In the genomic region with DNA sequence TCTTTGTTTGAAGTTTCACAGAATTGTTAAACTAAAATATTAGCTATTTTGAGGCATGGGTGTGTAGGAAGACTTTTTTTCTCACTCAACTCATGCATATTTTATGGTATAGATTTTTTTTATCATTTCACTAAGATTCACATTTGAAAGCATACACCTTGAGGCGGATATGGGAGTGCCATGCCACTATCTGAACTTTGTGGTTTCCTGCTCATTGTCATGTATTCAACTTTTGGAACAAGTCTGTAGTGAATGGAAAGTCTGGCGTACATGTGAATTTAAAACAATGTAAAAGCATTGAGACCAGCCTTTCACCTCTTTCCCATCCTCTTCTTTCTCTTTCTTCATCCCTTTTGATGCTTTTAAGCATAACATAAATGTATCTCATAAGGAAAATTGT, we compare ENCODE assay signal across 29 cellular contexts.
"Had no signal": no experiment of that assay in that cellular context is flagged by ENCODE, and none has a peak within 500 bp of the region (broad histone marks: within the 10 kb centered on the region; RNA-seq: fewer than 3 reads in every experiment).

No MANE protein-coding gene starts in this region.

- H3K36me3 ChIP-seq: adrenal gland, cardiac muscle cell, colonic mucosa, gastrocnemius medialis, heart left ventricle had no signal

- H3K27me3 ChIP-seq: adrenal gland, body of pancreas, cardiac muscle cell, colonic mucosa, gastrocnemius medialis, heart left ventricle had no signal

- H3K27ac ChIP-seq: adrenal gland, body of pancreas, cardiac muscle cell, colonic mucosa, gastrocnemius medialis, heart left ventricle had no signal

- H3K9me3 ChIP-seq: adrenal gland, body of pancreas, colonic mucosa, gastrocnemius medialis had no signal

- H3K4me3 ChIP-seq: adrenal gland, body of pancreas, cardiac muscle cell, colonic mucosa, gastrocnemius medialis, heart left ventricle had no signal

- DNase-seq: activated CD4-positive, alpha-beta memory T cell treated with anti-CD3 and anti-CD28 coated beads for 36 hours; activated CD4-positive, alpha-beta T cell treated with anti-CD3 and anti-CD28 coated beads for 36 hours; activated CD4-positive, alpha-beta T cell treated with anti-CD3 and anti-CD28 coated beads, Interleukin-2, amount 10 ng/mL, durations not matched to agents 24 days and 14 days; activated CD4-positive, CD25-positive, alpha-beta regulatory T cell; activated CD4-positive, CD25-positive, alpha-beta regulatory T cell treated with anti-CD3 and anti-CD28 coated beads, Interleukin-2, amount 50 U/mL, for 72 hours; activated CD8-positive, alpha-beta memory T cell treated with anti-CD3 and anti-CD28 coated beads, Interleukin-2, amount 10 ng/mL, durations not matched to agents 7 days and 5 days; activated CD8-positive, alpha-beta memory T cell treated with anti-CD3 and anti-CD28 coated beads, Interleukin-2, amount 50 U/mL, for 4 hours; activated CD8-positive, alpha-beta T cell treated with anti-CD3 and anti-CD28 coated beads, Interleukin-2, amount 10 ng/mL, durations not matched to agents 7 days and 5 days; activated effector memory CD4-positive, alpha-beta T cell treated with anti-CD3 and anti-CD28 coated beads, Interleukin-2, amount 50 U/mL, for 16 hours; activated naive CD4-positive, alpha-beta T cell treated with anti-CD3 and anti-CD28 coated beads for 36 hours; activated naive CD8-positive, alpha-beta T cell treated with anti-CD3 and anti-CD28 coated beads for 36 hours; activated naive CD8-positive, alpha-beta T cell treated with anti-CD3 and anti-CD28 coated beads, Interleukin-2, amount 50 U/mL, for 24 hours; activated T-cell treated with anti-CD3 and anti-CD28 coated beads, Interleukin-2, amount 50 U/mL, for 1 hour; activated T-cell treated with anti-CD3 and anti-CD28 coated beads, Interleukin-2, amount 50 U/mL, for 48 hours; adrenal gland; amygdala; aorta; body of pancreas; central memory CD4-positive, alpha-beta T cell; cerebellar nuclear complex; colonic mucosa; effector CD8-positive, alpha-beta T cell; foreskin fibroblast; gastrocnemius medialis; glutamatergic neuron; heart left ventricle; T-helper 17 cell had no signal

- ATAC-seq: activated CD4-positive, alpha-beta T cell treated with anti-CD3 and anti-CD28 coated beads for 36 hours; activated CD8-positive, alpha-beta memory T cell treated with anti-CD3 and anti-CD28 coated beads, Interleukin-2, amount 10 ng/mL, durations not matched to agents 7 days and 5 days; activated CD8-positive, alpha-beta T cell treated with anti-CD3 and anti-CD28 coated beads, Interleukin-2, amount 10 ng/mL, durations not matched to agents 7 days and 5 days; activated naive CD8-positive, alpha-beta T cell treated with anti-CD3 and anti-CD28 coated beads, Interleukin-2, amount 50 U/mL, for 24 hours; body of pancreas; esophagus mucosa; gastrocnemius medialis; heart left ventricle; T-helper 17 cell had no signal

- H3K4me1 ChIP-seq: adrenal gland, body of pancreas, colonic mucosa, gastrocnemius medialis, heart left ventricle had no signal
